Comparison of ENCODE assay signal across 12 cellular contexts in genomic region chr3:134354612-134355275, GRCh38. TPM values are rescaled to one million over a fixed set of nuclear protein-coding genes. Genes with fewer than 3 reads are reported as not detected.
A peak's percentile ranks its signal among the peaks of the same experiment; 100 is the strongest.
DNase-seq lines count a peak whose midpoint lies in the region; FAIRE-seq and TF ChIP-seq lines count a peak whose summit lies in the region.
"Had no signal": no experiment of that assay in that cellular context is flagged by ENCODE, and none has a peak within 500 bp of the region (broad histone marks: within the 10 kb centered on the region; RNA-seq: fewer than 3 reads in every experiment).

No MANE protein-coding gene starts in this region.

- no peak overlapping the region for H3K4me3 Mint-ChIP-seq in astrocyte (ENCODE audit: unreplicated experiment)
- H3K4me3 Mint-ChIP-seq: activated naive CD8-positive, alpha-beta T cell treated with anti-CD3 and anti-CD28 coated beads for 36 hours; stimulated activated naive B cell treated with anti-CD40 and anti-IgM and Interleukin-4, amounts not matched to agents 10 μg/mL and 1 μg/mL and 100 μg/mL, for 72 hours had no signal

- dilution Hi-C loops in keratinocyte (cut with MboI; ENCODE audit: extremely low pct_ligation_motif_present, low sequenced_read_pairs) = no loop called here

- no peaks in the 10 kb centered on the region for H3K9me2 ChIP-seq in GM23248 (ENCODE audit: insufficient read depth)

- H3K4me3 ChIP-seq in GM23248 (no peak overlapping the region), astrocyte (ENCODE audit: insufficient read depth, low read depth, low read length) (no peak overlapping the region), keratinocyte (ENCODE audit: control insufficient read depth in 2 of 3, extremely low read depth in 1 of 3, insufficient read depth in 2 of 3, low read depth in 1 of 3, low read length in 3 of 3) (no peak overlapping the region)

- H4K20me1 ChIP-seq in GM23248 (ENCODE audit: insufficient read depth) (no peaks in the 10 kb centered on the region), astrocyte (ENCODE audit: insufficient read depth, low read length) (peaks cover 49% of the 10 kb centered on the region), keratinocyte (ENCODE audit: control insufficient read depth, extremely low read depth, insufficient read depth, low read length) (no peaks in the 10 kb centered on the region)

- H3K9me1 ChIP-seq in keratinocyte (ENCODE audit: control insufficient read depth, extremely low read depth, insufficient read depth, low read length) = peaks cover 3% of the 10 kb centered on the region

- FAIRE-seq in astrocyte (lab: Jason Lieb, UNC) (no peak), keratinocyte (lab: Jason Lieb, UNC) (no peak)

- peaks cover 31% of the 10 kb centered on the region for H3K36me3 Mint-ChIP-seq in astrocyte (ENCODE audit: low read depth, unreplicated experiment)
- H3K36me3 Mint-ChIP-seq: activated naive CD8-positive, alpha-beta T cell treated with anti-CD3 and anti-CD28 coated beads for 36 hours; stimulated activated naive B cell treated with anti-CD40 and anti-IgM and Interleukin-4, amounts not matched to agents 10 μg/mL and 1 μg/mL and 100 μg/mL, for 72 hours had no signal

- H3K9ac ChIP-seq in GM23248 (peak overlapping the region; percentile 26), astrocyte (ENCODE audit: low read length) (no peak overlapping the region), keratinocyte (ENCODE audit: control insufficient read depth, extremely low read depth, insufficient read depth, low read length) (no peak overlapping the region)

- H3K79me2 ChIP-seq in GM23248 (ENCODE audit: insufficient read depth) (peaks cover 28% of the 10 kb centered on the region), astrocyte (ENCODE audit: insufficient read depth, low read length) (peaks cover 42% of the 10 kb centered on the region), keratinocyte (ENCODE audit: control insufficient read depth, insufficient read depth, low read length) (peaks cover 21% of the 10 kb centered on the region)

- peaks cover 94% of the 10 kb centered on the region for H3F3A ChIP-seq in GM23248 (ENCODE audit: insufficient read depth)

- no peaks in the 10 kb centered on the region for H3K27me3 ChIP-seq in GM23248 (replicated peaks; ENCODE audit: insufficient read depth)
- H3K27me3 ChIP-seq in astrocyte (ENCODE audit: insufficient read depth, low read length) = no peaks in the 10 kb centered on the region
- no peaks in the 10 kb centered on the region for H3K27me3 ChIP-seq in keratinocyte (ENCODE audit: control insufficient read depth, extremely low read depth, insufficient read depth, low read length)

- no peak overlapping the region for H3K4me2 ChIP-seq in GM23248 (ENCODE audit: unreplicated experiment)
- H3K4me2 ChIP-seq in astrocyte (ENCODE audit: low read length) = no peak overlapping the region
- no peak overlapping the region for H3K4me2 ChIP-seq in keratinocyte (ENCODE audit: control insufficient read depth, extremely low read depth, insufficient read depth, low read depth, low read length)

- H3K9me3 ChIP-seq in GM23248 (ENCODE audit: low read depth) (no peaks in the 10 kb centered on the region), astrocyte (ENCODE audit: insufficient read depth, low read depth, low read length) (no peaks in the 10 kb centered on the region), keratinocyte (ENCODE audit: control insufficient read depth, low read depth, low read length) (no peaks in the 10 kb centered on the region)

- peaks cover 57% of the 10 kb centered on the region for H3K4me1 Mint-ChIP-seq in astrocyte (ENCODE audit: low read depth, unreplicated experiment)
- H3K4me1 Mint-ChIP-seq: activated naive CD8-positive, alpha-beta T cell treated with anti-CD3 and anti-CD28 coated beads for 36 hours; stimulated activated naive B cell treated with anti-CD40 and anti-IgM and Interleukin-4, amounts not matched to agents 10 μg/mL and 1 μg/mL and 100 μg/mL, for 72 hours had no signal

- H2AFZ ChIP-seq in GM23248 (no peak overlapping the region), astrocyte (ENCODE audit: low read depth, low read length) (no peak overlapping the region), keratinocyte (ENCODE audit: control insufficient read depth, low read length) (no peak overlapping the region)

- 82 to 84% methylated on average over 7 of the region's 7 CpGs for WGBS in GM23248 (ENCODE audit: low coverage in 1 of 2, low lambda C conversion rate in 2 of 2, missing lambda C conversion rate in 2 of 2), 2 experiments

- H3K27me3 Mint-ChIP-seq in astrocyte (ENCODE audit: low read depth, unreplicated experiment) = no peaks in the 10 kb centered on the region
- H3K27me3 Mint-ChIP-seq: activated naive CD8-positive, alpha-beta T cell treated with anti-CD3 and anti-CD28 coated beads for 36 hours had no signal

- H3K27ac ChIP-seq in GM23248 (peak overlapping the region; percentile 92), astrocyte (ENCODE audit: low read depth, low read length) (peak overlapping the region; percentile 28), keratinocyte (ENCODE audit: control insufficient read depth, insufficient read depth, low read length) (peak overlapping the region; percentile 33), substantia nigra (ENCODE audit: low read depth, low read length, poor library complexity, severe bottlenecking) (peak overlapping the region; percentile 50)

- peak; percentile 50 for DNase-seq in GM23248
- DNase-seq in astrocyte (ENCODE audit: low read depth) = no peak
- DNase-seq in keratinocyte (ENCODE audit: low read depth, low spot score) = no peak
- peak in 1 of 49 donors; percentile 29 for DNase-seq in substantia nigra (lab: John Stamatoyannopoulos, UW)
- no peak for DNase-seq in T1000 (lab: John Stamatoyannopoulos, UW)
- DNase-seq in mucosa of gallbladder (ENCODE audit: low spot score) = no peak
- DNase-seq in erythroblast (lab: John Stamatoyannopoulos, UW) = no peak
- no peak for DNase-seq in HuH-7.5 (ENCODE audit: low spot score)
- DNase-seq: activated naive CD8-positive, alpha-beta T cell treated with anti-CD3 and anti-CD28 coated beads for 36 hours; effector CD8-positive, alpha-beta T cell; NCI-H1092 treated with DMSO at 0.1 percent for 48 hours; stimulated activated naive B cell treated with anti-CD40 and anti-IgM and Interleukin-4, amounts not matched to agents 10 μg/mL and 1 μg/mL and 100 μg/mL, for 72 hours had no signal

- H3K27ac Mint-ChIP-seq in astrocyte (ENCODE audit: unreplicated experiment) = peak overlapping the region; percentile 83
- H3K27ac Mint-ChIP-seq: activated naive CD8-positive, alpha-beta T cell treated with anti-CD3 and anti-CD28 coated beads for 36 hours; stimulated activated naive B cell treated with anti-CD40 and anti-IgM and Interleukin-4, amounts not matched to agents 10 μg/mL and 1 μg/mL and 100 μg/mL, for 72 hours had no signal

- H3K36me3 ChIP-seq in GM23248 (ENCODE audit: low read depth) = peaks cover 52% of the 10 kb centered on the region
- peaks cover 49% of the 10 kb centered on the region for H3K36me3 ChIP-seq in astrocyte (ENCODE audit: insufficient read depth, low read length)
- H3K36me3 ChIP-seq in keratinocyte (ENCODE audit: control insufficient read depth in 2 of 2, extremely low read depth in 1 of 2, insufficient read depth in 2 of 2, low read length in 2 of 2) = peaks cover 29 to 51% of the 10 kb centered on the region in 2 experiments

- TF ChIP-seq CTCF in astrocyte (IDR thresholded peaks at IDR 0.05; ENCODE audit: insufficient read depth, low read depth, low read length) = no peak
- no peak for TF ChIP-seq CTCF in keratinocyte (optimal IDR thresholded peaks at IDR 0.05 in 1 of 3, IDR thresholded peaks at IDR 0.05 in 1 of 3, conservative IDR thresholded peaks at IDR 0.05 in 1 of 3; ENCODE audit: extremely low read depth in 1 of 3, insufficient read depth in 2 of 3, low read length in 3 of 3)

- TF ChIP-seq POLR2A in erythroblast (IDR thresholded peaks at IDR 0.05; ENCODE audit: low read length) = no peak

- in situ Hi-C loops in GM23248 (cut with MboI) = no loop called here

- no peaks in the 10 kb centered on the region for H3K9me3 Mint-ChIP-seq in astrocyte (ENCODE audit: unreplicated experiment)
- H3K9me3 Mint-ChIP-seq: activated naive CD8-positive, alpha-beta T cell treated with anti-CD3 and anti-CD28 coated beads for 36 hours; stimulated activated naive B cell treated with anti-CD40 and anti-IgM and Interleukin-4, amounts not matched to agents 10 μg/mL and 1 μg/mL and 100 μg/mL, for 72 hours had no signal

- H3K4me1 ChIP-seq in GM23248 (ENCODE audit: insufficient read depth) (peaks cover 52% of the 10 kb centered on the region), astrocyte (ENCODE audit: insufficient read depth, low read length) (peaks cover 42% of the 10 kb centered on the region), keratinocyte (ENCODE audit: control insufficient read depth, extremely low read depth, insufficient read depth, low read length) (peaks cover 79% of the 10 kb centered on the region)

RNA-seq across cellular contexts. Expression of gene AMOTL2, which starts 19.5 kb away (rescaled TPM):
- total RNA-seq in GM23248 (2014; rRNA removed; shearing (Covaris generic)) = 336 and 347 TPM in 2 replicates
- polyA plus RNA-seq in GM23248 (2016; fragmentation: Nextera tagmentation; extraction: Ambion mirVana) = 156 TPM in 2 replicates
- 150 and 197 TPM in 2 replicates for total RNA-seq in astrocyte
- 39.8 to 57.2 TPM (median 45.6 TPM) in 3 replicates for polyA plus RNA-seq in keratinocyte
- polyA plus RNA-seq in keratinocyte (2011; ENCODE audit: low read depth) = 52.7 TPM
- polyA plus RNA-seq in keratinocyte (2011; cell fraction: cytosol; rRNA removed) = 30.8 and 32.5 TPM in 2 replicates
- polyA plus RNA-seq in keratinocyte (2011; cell fraction: nucleus; rRNA removed) = 88.6 and 88.9 TPM in 2 replicates
- 44.4 and 81.4 TPM in 2 replicates for polyA plus RNA-seq in keratinocyte (2012; ENCODE audit: low replicate concordance)
- polyA minus RNA-seq in keratinocyte = 49.8 to 105 TPM (median 62.0 TPM) in 3 replicates
- 64.5 TPM for polyA minus RNA-seq in keratinocyte (2011; cell fraction: cytosol; rRNA and poly(A)+ RNA removed)
- 82.0 and 84.4 TPM in 2 replicates for polyA minus RNA-seq in keratinocyte (2011; cell fraction: nucleus; rRNA and poly(A)+ RNA removed)
- 129 TPM for total RNA-seq in mucosa of gallbladder
- total RNA-seq: activated naive CD8-positive, alpha-beta T cell treated with anti-CD3 and anti-CD28 coated beads for 36 hours had no signal

Comparison
In these comparisons a context has a peak if more than half of its experiments do, and no peak if none do; other contexts are left out.
1. H3K27ac ChIP-seq: peak in every context shown above with its lines; median percentile 92 in GM23248; 50 in substantia nigra; 33 in keratinocyte; 28 in astrocyte.